1 cellular context compared by ENCODE assay signal in the genomic region with DNA sequence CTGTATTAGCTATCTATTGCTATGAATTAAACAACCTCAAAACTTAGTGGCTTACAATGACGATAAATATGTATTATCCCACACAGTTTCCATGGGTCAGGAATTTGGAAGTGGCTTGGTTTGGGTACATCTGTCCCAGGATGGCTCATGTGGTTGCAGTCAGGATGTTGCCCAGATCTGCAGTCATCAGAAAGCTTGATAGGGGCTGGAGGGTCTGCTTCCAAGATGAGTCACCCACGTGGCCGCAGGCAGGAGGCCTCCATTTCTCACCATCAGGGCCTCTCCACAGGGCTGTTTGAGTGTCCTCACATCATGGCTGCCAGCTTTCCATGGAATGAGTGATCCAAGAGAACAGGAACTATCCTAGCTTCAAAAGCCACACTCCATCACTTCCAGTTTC.
TF ChIP-seq lines count a peak whose summit lies in the region.

No MANE protein-coding gene starts in this region.

TF ChIP-seq in GM23338, 12 proteins besides CTCF, POLR2A, EP300 and RAD21:
- TF ChIP-seq ZNF114 (CRISPR knock-in tag; IDR thresholded peaks at IDR 0.05) = no peak
- TF ChIP-seq ZNF462 (CRISPR knock-in tag; IDR thresholded peaks at IDR 0.05) = no peak
- TF ChIP-seq JUNB (IDR thresholded peaks at IDR 0.05; ENCODE audit: unreplicated experiment) = no peak
- TF ChIP-seq EZH2phosphoT487 (IDR thresholded peaks at IDR 0.05; ENCODE audit: unreplicated experiment) = no peak
- no peak for TF ChIP-seq CREB1 (CRISPR knock-in tag; IDR thresholded peaks at IDR 0.05; ENCODE audit: low read depth)
- TF ChIP-seq, protein P1, sequence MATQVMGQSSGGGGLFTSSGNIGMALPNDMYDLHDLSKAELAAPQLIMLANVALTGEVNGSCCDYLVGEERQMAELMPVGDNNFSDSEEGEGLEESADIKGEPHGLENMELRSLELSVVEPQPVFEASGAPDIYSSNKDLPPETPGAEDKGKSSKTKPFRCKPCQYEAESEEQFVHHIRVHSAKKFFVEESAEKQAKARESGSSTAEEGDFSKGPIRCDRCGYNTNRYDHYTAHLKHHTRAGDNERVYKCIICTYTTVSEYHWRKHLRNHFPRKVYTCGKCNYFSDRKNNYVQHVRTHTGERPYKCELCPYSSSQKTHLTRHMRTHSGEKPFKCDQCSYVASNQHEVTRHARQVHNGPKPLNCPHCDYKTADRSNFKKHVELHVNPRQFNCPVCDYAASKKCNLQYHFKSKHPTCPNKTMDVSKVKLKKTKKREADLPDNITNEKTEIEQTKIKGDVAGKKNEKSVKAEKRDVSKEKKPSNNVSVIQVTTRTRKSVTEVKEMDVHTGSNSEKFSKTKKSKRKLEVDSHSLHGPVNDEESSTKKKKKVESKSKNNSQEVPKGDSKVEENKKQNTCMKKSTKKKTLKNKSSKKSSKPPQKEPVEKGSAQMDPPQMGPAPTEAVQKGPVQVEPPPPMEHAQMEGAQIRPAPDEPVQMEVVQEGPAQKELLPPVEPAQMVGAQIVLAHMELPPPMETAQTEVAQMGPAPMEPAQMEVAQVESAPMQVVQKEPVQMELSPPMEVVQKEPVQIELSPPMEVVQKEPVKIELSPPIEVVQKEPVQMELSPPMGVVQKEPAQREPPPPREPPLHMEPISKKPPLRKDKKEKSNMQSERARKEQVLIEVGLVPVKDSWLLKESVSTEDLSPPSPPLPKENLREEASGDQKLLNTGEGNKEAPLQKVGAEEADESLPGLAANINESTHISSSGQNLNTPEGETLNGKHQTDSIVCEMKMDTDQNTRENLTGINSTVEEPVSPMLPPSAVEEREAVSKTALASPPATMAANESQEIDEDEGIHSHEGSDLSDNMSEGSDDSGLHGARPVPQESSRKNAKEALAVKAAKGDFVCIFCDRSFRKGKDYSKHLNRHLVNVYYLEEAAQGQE (IDR thresholded peaks at IDR 0.05; ENCODE audit: unreplicated experiment) = no peak
- no peak for TF ChIP-seq EZH2 (IDR thresholded peaks at IDR 0.05; ENCODE audit: low read depth, unreplicated experiment)
- TF ChIP-seq NANOG (IDR thresholded peaks at IDR 0.05; ENCODE audit: borderline replicate concordance) = no peak
- TF ChIP-seq STAT1 (IDR thresholded peaks at IDR 0.05; ENCODE audit: unreplicated experiment) = no peak
